Comparison of ENCODE assay signal across 16 cellular contexts in the genomic region with DNA sequence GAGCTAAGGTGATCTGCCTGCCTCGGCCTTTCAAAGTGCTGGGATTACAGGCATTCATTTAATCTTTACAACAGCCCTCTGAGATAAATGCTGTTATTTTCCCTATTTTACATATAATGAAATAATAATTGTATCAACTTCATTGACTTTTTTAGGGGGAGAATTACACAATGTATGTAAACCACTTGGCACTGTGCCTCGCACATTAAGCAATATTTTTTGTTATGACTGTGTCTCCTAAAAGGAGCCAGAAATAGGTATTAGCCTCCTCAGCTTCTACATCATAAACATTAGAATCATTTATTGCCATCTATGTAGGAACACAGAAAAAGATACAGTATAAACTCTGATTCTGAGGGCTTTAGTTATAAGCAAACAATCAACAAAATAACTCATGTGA. TPM values are rescaled to one million over a fixed set of nuclear protein-coding genes. Genes with fewer than 3 reads are reported as not detected.
A peak's percentile ranks its signal among the peaks of the same experiment; 100 is the strongest.
DNase-seq lines count a peak whose midpoint lies in the region; ATAC-seq and TF ChIP-seq lines count a peak whose summit lies in the region.
"Had no signal": no experiment of that assay in that cellular context is flagged by ENCODE, and none has a peak within 500 bp of the region (broad histone marks: within the 10 kb centered on the region; RNA-seq: fewer than 3 reads in every experiment).

No MANE protein-coding gene starts in this region.

- H3K27me3 ChIP-seq in DOHH2 (ENCODE audit: control insufficient read depth, low read length), result 0 out of 2 replicates have a peak, but pooled peaks cover 5% of the 10 kb centered on the region
- H3K27me3 ChIP-seq in upper lobe of right lung, result no peaks in the 10 kb centered on the region
- H3K27me3 ChIP-seq in endodermal cell (ENCODE audit: control insufficient read depth, insufficient read depth, low read length, poor library complexity, severe bottlenecking), result peaks cover 6% of the 10 kb centered on the region
- H3K27me3 ChIP-seq: pancreas, Peyer's patch had no signal

- H3K4me3 ChIP-seq in DOHH2 (ENCODE audit: low read length), result no peak overlapping the region
- H3K4me3 ChIP-seq in epithelial cell of esophagus (ENCODE audit: low read length), result no peak overlapping the region
- H3K4me3 ChIP-seq in upper lobe of right lung, result no peak overlapping the region
- H3K4me3 ChIP-seq in endodermal cell (ENCODE audit: low read length), result no peak overlapping the region

- no peak overlapping the region for H3K4me3 Mint-ChIP-seq in endodermal cell

- no peak overlapping the region for H3K9ac ChIP-seq in endodermal cell (ENCODE audit: extremely low read depth, low read length, poor library complexity, severe bottlenecking)

- peaks cover 6% of the 10 kb centered on the region for H3K27me3 Mint-ChIP-seq in endodermal cell (ENCODE audit: insufficient read depth)

- DNase-seq in AML-193 (lab: John Stamatoyannopoulos, UW), result peak; percentile 12 to 26
- peak; percentile 33 for DNase-seq in RPMI8226
- DNase-seq in epithelial cell of esophagus (ENCODE audit: low read depth), result peak; percentile 73
- DNase-seq in upper lobe of right lung, result no peak
- DNase-seq in endodermal cell, result no peak
- DNase-seq in NCI-H510A treated with DMSO at 0.1 percent for 48 hours (lab: John Stamatoyannopoulos, UW), result no peak
- DNase-seq: activated gamma-delta T cell; cortex of kidney; left ventricle myocardium superior; NCI-H2081; pancreas; Peyer's patch; stimulated activated CD4-positive, alpha-beta T cell treated with anti-CD3 and anti-CD28 coated beads, Interleukin-4, amount 100 ng/mL, for 1 hour; WERI-Rb-1 had no signal

- H3K36me3 Mint-ChIP-seq in endodermal cell (ENCODE audit: low read depth), result peaks cover 12% of the 10 kb centered on the region

- H3K27ac Mint-ChIP-seq in endodermal cell, result no peak overlapping the region

- H3K27ac ChIP-seq in DOHH2 (ENCODE audit: low read depth, low read length) (no peak overlapping the region), upper lobe of right lung (no peak overlapping the region), endodermal cell (ENCODE audit: low read depth, low read length) (no peak overlapping the region)

- H3K4me2 ChIP-seq in DOHH2 (ENCODE audit: low read length), result peak overlapping the region; percentile 87

- H3K4me1 Mint-ChIP-seq in endodermal cell, result peaks cover 5% of the 10 kb centered on the region

- ATAC-seq in upper lobe of right lung, result no peak
- no peak for ATAC-seq in GM18861 (IDR thresholded peaks at IDR 0.05; ENCODE audit: unreplicated experiment)

- H3K36me3 ChIP-seq in DOHH2 (ENCODE audit: control insufficient read depth, low read length), result no peaks in the 10 kb centered on the region
- H3K36me3 ChIP-seq in upper lobe of right lung, result no peaks in the 10 kb centered on the region
- peaks cover 16% of the 10 kb centered on the region for H3K36me3 ChIP-seq in endodermal cell (ENCODE audit: control insufficient read depth, insufficient read depth, low read length)
- H3K36me3 ChIP-seq: pancreas, Peyer's patch, WERI-Rb-1 had no signal

- TF ChIP-seq CTCF in DOHH2 (IDR thresholded peaks at IDR 0.05; ENCODE audit: low read depth, low read length, poor library complexity, severe bottlenecking), result no peak
- TF ChIP-seq CTCF in epithelial cell of esophagus (IDR thresholded peaks at IDR 0.05; ENCODE audit: insufficient read depth, low read depth, low read length, missing control alignments), result no peak
- no peak for TF ChIP-seq CTCF in upper lobe of right lung (IDR thresholded peaks at IDR 0.05)
- no peak for TF ChIP-seq CTCF in endodermal cell (conservative IDR thresholded peaks at IDR 0.05)

- no peaks in the 10 kb centered on the region for H4K20me1 ChIP-seq in DOHH2 (ENCODE audit: control insufficient read depth, insufficient read depth, low read depth, low read length)

- H3K79me2 ChIP-seq in DOHH2 (ENCODE audit: control insufficient read depth, low read length), result no peaks in the 10 kb centered on the region

- 97% methylated on average over 2 of the region's 2 CpGs; no CpG with 5 or more reads in 1 of the 2 experiments for WGBS in endodermal cell (ENCODE audit: insufficient coverage in 1 of 2, insufficient read length in 1 of 2), 2 experiments

- intact Hi-C loops in upper lobe of right lung (cut with DNase I), result no loop called here

- no peaks in the 10 kb centered on the region for H3F3A ChIP-seq in DOHH2 (ENCODE audit: control insufficient read depth, insufficient read depth)

- H3K4me1 ChIP-seq in DOHH2 (ENCODE audit: control insufficient read depth, low read length), result peaks cover 11% of the 10 kb centered on the region
- H3K4me1 ChIP-seq in upper lobe of right lung, result peaks cover 6% of the 10 kb centered on the region
- H3K4me1 ChIP-seq in endodermal cell (ENCODE audit: control insufficient read depth, insufficient read depth, low read length), result no peaks in the 10 kb centered on the region
- H3K4me1 ChIP-seq: pancreas had no signal

- H3K9me2 ChIP-seq in DOHH2 (replicated peaks; ENCODE audit: control insufficient read depth, low read length), result no peaks in the 10 kb centered on the region

- H3K9me3 ChIP-seq in DOHH2 (ENCODE audit: control insufficient read depth, insufficient read depth, low read length) (no peaks in the 10 kb centered on the region), upper lobe of right lung (no peaks in the 10 kb centered on the region), endodermal cell (ENCODE audit: control insufficient read depth, low read length) (no peaks in the 10 kb centered on the region)
- H3K9me3 ChIP-seq: pancreas, Peyer's patch had no signal

- peaks cover 2% of the 10 kb centered on the region for H3K9me3 Mint-ChIP-seq in endodermal cell

RNA-seq across cellular contexts. Expression of gene DNAJC28, which starts 1.1 kb away (rescaled TPM):
- total RNA-seq in upper lobe of right lung (2.3 TPM), endodermal cell (1 to 10 TPM; 3.9 to 5.8 TPM)
- 3.0 TPM for polyA plus RNA-seq in endodermal cell (2013, experiment 1 of 2)
- polyA plus RNA-seq in endodermal cell (2013, experiment 2 of 2), result 3.1 TPM

RNA-seq across cellular contexts. Expression of gene TMEM50B, which starts 12.8 kb away (rescaled TPM):
- total RNA-seq in upper lobe of right lung (73.2 TPM), endodermal cell (10 to 100 TPM; 35.8 to 57.2 TPM)
- 32.3 TPM for polyA plus RNA-seq in endodermal cell (2013, experiment 1 of 2)
- 32.3 TPM for polyA plus RNA-seq in endodermal cell (2013, experiment 2 of 2)

RNA-seq across cellular contexts. Expression of gene GART, which starts 49.3 kb away (rescaled TPM):
- total RNA-seq in upper lobe of right lung, result 55.8 TPM
- 100 to 1,000 TPM; 125 to 150 TPM for total RNA-seq in endodermal cell
- 89.5 TPM for polyA plus RNA-seq in endodermal cell (2013, experiment 1 of 2)
- polyA plus RNA-seq in endodermal cell (2013, experiment 2 of 2), result 76.3 TPM

RNA-seq across cellular contexts. Expression of gene SON, which starts 50.3 kb away (rescaled TPM):
- total RNA-seq in upper lobe of right lung (320 TPM), endodermal cell (100 to 1,000 TPM; 283 to 337 TPM)
- polyA plus RNA-seq in endodermal cell (2013, experiment 1 of 2), result 178 TPM
- 172 TPM for polyA plus RNA-seq in endodermal cell (2013, experiment 2 of 2)

Comparison
In these comparisons a context has a peak if more than half of its experiments do, and no peak if none do; other contexts are left out.
1. DNase-seq: peak in AML-193 (2 of 2), RPMI8226 (single experiment) and epithelial cell of esophagus (single experiment); none in upper lobe of right lung (single experiment), endodermal cell (single experiment) and NCI-H510A treated with DMSO at 0.1 percent for 48 hours (single experiment).